Comparison of ENCODE assay signal across 27 cellular contexts in the genomic region with DNA sequence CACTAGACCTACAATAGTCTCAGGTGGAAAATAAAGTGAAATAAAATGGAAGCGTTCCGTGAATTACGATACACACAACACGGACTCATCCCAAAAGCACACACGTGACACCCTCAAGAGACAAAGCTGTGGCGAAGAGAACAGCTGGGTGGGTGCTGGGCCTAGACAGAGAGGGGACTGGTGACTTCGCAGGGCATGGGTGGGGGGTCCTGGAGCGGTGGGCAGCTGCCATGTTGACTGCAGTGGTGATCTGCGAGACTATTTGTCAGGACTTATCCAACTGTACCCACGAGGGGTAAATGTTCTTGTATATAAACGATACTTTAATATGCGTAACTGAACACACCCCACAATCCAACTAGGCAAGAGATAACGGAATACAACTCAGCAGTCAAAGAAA.
"Had no signal": no experiment of that assay in that cellular context is flagged by ENCODE, and none has a peak within 500 bp of the region (broad histone marks: within the 10 kb centered on the region; RNA-seq: fewer than 3 reads in every experiment).

No MANE protein-coding gene starts in this region.

- H3K4me1 ChIP-seq: gastrocnemius medialis, heart left ventricle, right atrium auricular region, spleen, testis, tibial nerve, upper lobe of right lung, uterus had no signal

- H3K27me3 ChIP-seq: gastrocnemius medialis, heart left ventricle, hepatocyte, right atrium auricular region, spleen, testis, tibial nerve, upper lobe of right lung, uterus had no signal

- H3K27ac Mint-ChIP-seq: effector memory CD8-positive, alpha-beta T cell; memory B cell; mesothelial cell of epicardium; natural killer cell treated with Interleukin-12 subunit alpha and Interleukin-12 subunit beta and Interleukin-15 and Interleukin-18, amount 100 ng/mL, for 72 hours; stimulated activated memory B cell treated with anti-CD40 and anti-IgM and Interleukin-4, amounts not matched to agents 10 μg/mL and 1 μg/mL and 100 μg/mL, for 72 hours had no signal

- H3K27ac ChIP-seq: coronary artery, gastrocnemius medialis, heart left ventricle, hepatocyte, right atrium auricular region, spleen, testis, tibial nerve, upper lobe of right lung, uterus had no signal

- H3K9me3 ChIP-seq: gastrocnemius medialis, heart left ventricle, mucosa of descending colon, prostate gland, right atrium auricular region, spleen, testis, tibial nerve, upper lobe of right lung, uterus had no signal

- H3K4me3 Mint-ChIP-seq: effector memory CD8-positive, alpha-beta T cell; memory B cell; mesothelial cell of epicardium; naive B cell; natural killer cell treated with Interleukin-12 subunit alpha and Interleukin-12 subunit beta and Interleukin-15 and Interleukin-18, amount 100 ng/mL, for 72 hours; neural crest cell; stimulated activated memory B cell treated with anti-CD40 and anti-IgM and Interleukin-4, amounts not matched to agents 10 μg/mL and 1 μg/mL and 100 μg/mL, for 72 hours had no signal

- H3K4me3 ChIP-seq: coronary artery, gastrocnemius medialis, heart left ventricle, hepatocyte, lung, mucosa of descending colon, prostate gland, right atrium auricular region, spleen, testis, tibial nerve, upper lobe of right lung, uterus had no signal

- ATAC-seq: effector memory CD8-positive, alpha-beta T cell; gastrocnemius medialis; heart left ventricle; left lobe of liver; natural killer cell treated with Interleukin-12 subunit alpha and Interleukin-12 subunit beta and Interleukin-15 and Interleukin-18, amount 100 ng/mL, for 72 hours; sciatic nerve; stimulated activated naive CD8-positive, alpha-beta T cell treated with anti-CD3 and anti-CD28 coated beads, Interleukin-15, Interleukin-2, amounts not matched to agents 100 U/mL and 50 U/mL, for 24 hours; upper lobe of right lung had no signal

- DNase-seq: dermis blood vessel endothelial cell; effector memory CD8-positive, alpha-beta T cell; foreskin fibroblast; gastrocnemius medialis; heart left ventricle; kidney; mucosa of descending colon; naive B cell; spleen; stimulated activated CD4-positive, alpha-beta T cell treated with anti-CD3 and anti-CD28 coated beads, Interleukin-4, amount 100 ng/mL, for 4 hours; stimulated activated naive CD8-positive, alpha-beta T cell treated with anti-CD3 and anti-CD28 coated beads, Interleukin-15, Interleukin-2, amounts not matched to agents 100 U/mL and 50 U/mL, for 24 hours; testis; upper lobe of right lung; uterus had no signal

- H3K36me3 Mint-ChIP-seq: memory B cell; naive B cell; natural killer cell treated with Interleukin-12 subunit alpha and Interleukin-12 subunit beta and Interleukin-15 and Interleukin-18, amount 100 ng/mL, for 72 hours; stimulated activated memory B cell treated with anti-CD40 and anti-IgM and Interleukin-4, amounts not matched to agents 10 μg/mL and 1 μg/mL and 100 μg/mL, for 72 hours had no signal

- H3K4me1 Mint-ChIP-seq: memory B cell; mesothelial cell of epicardium; naive B cell; neural crest cell; stimulated activated memory B cell treated with anti-CD40 and anti-IgM and Interleukin-4, amounts not matched to agents 10 μg/mL and 1 μg/mL and 100 μg/mL, for 72 hours had no signal

- H3K27me3 Mint-ChIP-seq: stimulated activated memory B cell treated with anti-CD40 and anti-IgM and Interleukin-4, amounts not matched to agents 10 μg/mL and 1 μg/mL and 100 μg/mL, for 72 hours had no signal

- H3K36me3 ChIP-seq: gastrocnemius medialis, heart left ventricle, prostate gland, right atrium auricular region, tibial nerve, upper lobe of right lung, uterus had no signal

- H3K9me3 Mint-ChIP-seq: effector memory CD8-positive, alpha-beta T cell; memory B cell; natural killer cell treated with Interleukin-12 subunit alpha and Interleukin-12 subunit beta and Interleukin-15 and Interleukin-18, amount 100 ng/mL, for 72 hours; neural crest cell had no signal
